Comparison of ENCODE assay signal across 8 cellular contexts in the genomic region with DNA sequence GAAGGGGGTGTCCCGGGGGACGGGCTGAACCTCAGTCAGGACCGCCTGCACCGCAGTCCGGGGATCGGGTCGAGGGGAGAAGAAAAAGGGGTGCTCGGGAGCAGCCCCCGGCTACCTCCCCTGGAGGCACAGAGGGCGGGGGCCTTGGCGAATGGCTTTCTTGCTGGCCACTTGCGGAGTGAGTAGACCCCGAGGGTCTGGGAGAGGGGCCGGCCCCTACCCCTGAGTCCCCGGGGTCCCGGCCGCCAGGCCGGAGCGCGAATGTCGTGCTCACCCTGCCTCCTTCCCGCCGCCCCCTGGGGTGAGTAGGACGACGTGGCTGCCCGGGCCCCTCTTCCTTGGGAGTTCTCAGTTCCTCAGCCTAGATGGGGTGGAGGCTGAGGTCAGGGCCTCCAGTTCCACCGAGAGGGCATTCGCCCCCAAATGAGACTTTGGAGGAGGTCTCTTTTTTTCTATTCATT.
DNase-seq lines count a peak whose midpoint lies in the region; ATAC-seq and TF ChIP-seq lines count a peak whose summit lies in the region.

No MANE protein-coding gene starts in this region.

- ATAC-seq in lower lobe of right lung, result peak; percentile 61 to 63

- DNase-seq in NCI-H510A treated with DMSO at 0.1 percent for 48 hours (lab: John Stamatoyannopoulos, UW) (peak; percentile 27), NCI-H510A (lab: John Stamatoyannopoulos, UW) (no peak), HFF-Myc (ENCODE audit: extremely low read depth, low read depth) (no peak), NCI-H1105 treated with DMSO at 0.1 percent for 48 hours (lab: John Stamatoyannopoulos, UW) (peak; percentile 68), choroid plexus epithelial cell (ENCODE audit: low read depth) (peak; percentile 25), lower lobe of right lung (no peak), OCI-M2 (lab: John Stamatoyannopoulos, UW; ENCODE audit: unreplicated experiment) (no peak)

- 20% methylated on average over 28 of the region's 28 CpGs for WGBS in urinary bladder

- no peaks in the 10 kb centered on the region for H3K27me3 ChIP-seq in lower lobe of right lung (ENCODE audit: low read depth)

- H3K36me3 ChIP-seq in lower lobe of right lung (no peaks in the 10 kb centered on the region), urinary bladder (ENCODE audit: insufficient read depth) (no peaks in the 10 kb centered on the region)

- peaks cover 36% of the 10 kb centered on the region for H3K4me1 ChIP-seq in lower lobe of right lung
- H3K4me1 ChIP-seq in urinary bladder (ENCODE audit: insufficient read depth), result no peaks in the 10 kb centered on the region

- intact Hi-C loops in lower lobe of right lung (cut with DNase I), result no loop called here

- H3K4me3 ChIP-seq in HFF-Myc (replicated peaks; ENCODE audit: low read depth, low read length) (peak overlapping the region; percentile 68), choroid plexus epithelial cell (ENCODE audit: low read depth, low read length) (peak overlapping the region; percentile 79), lower lobe of right lung (peak overlapping the region; percentile 69), urinary bladder (ENCODE audit: low read depth, low read length) (peak overlapping the region; percentile 42)

- H3K9me3 ChIP-seq in lower lobe of right lung, result no peaks in the 10 kb centered on the region

- TF ChIP-seq CTCF in HFF-Myc (IDR thresholded peaks at IDR 0.05; ENCODE audit: low read depth, low read length, missing control alignments) (no peak), choroid plexus epithelial cell (conservative IDR thresholded peaks at IDR 0.05; ENCODE audit: low read depth, low read length) (peak; percentile 5), lower lobe of right lung (IDR thresholded peaks at IDR 0.05) (no peak)

- H3K27ac ChIP-seq in lower lobe of right lung (peak overlapping the region; percentile 82), urinary bladder (ENCODE audit: low read depth) (peak overlapping the region; percentile 39)

Comparison
In these comparisons a context has a peak if more than half of its experiments do, and no peak if none do; other contexts are left out.
1. DNase-seq: peak in NCI-H510A treated with DMSO at 0.1 percent for 48 hours (single experiment), NCI-H1105 treated with DMSO at 0.1 percent for 48 hours (single experiment) and choroid plexus epithelial cell (single experiment); none in NCI-H510A (single experiment), HFF-Myc (single experiment), lower lobe of right lung (single experiment) and OCI-M2 (single experiment).
2. Peak in every context shown above with its lines, with median percentiles within 50 percentile points of each other: H3K4me3 ChIP-seq.